In the genomic region with DNA sequence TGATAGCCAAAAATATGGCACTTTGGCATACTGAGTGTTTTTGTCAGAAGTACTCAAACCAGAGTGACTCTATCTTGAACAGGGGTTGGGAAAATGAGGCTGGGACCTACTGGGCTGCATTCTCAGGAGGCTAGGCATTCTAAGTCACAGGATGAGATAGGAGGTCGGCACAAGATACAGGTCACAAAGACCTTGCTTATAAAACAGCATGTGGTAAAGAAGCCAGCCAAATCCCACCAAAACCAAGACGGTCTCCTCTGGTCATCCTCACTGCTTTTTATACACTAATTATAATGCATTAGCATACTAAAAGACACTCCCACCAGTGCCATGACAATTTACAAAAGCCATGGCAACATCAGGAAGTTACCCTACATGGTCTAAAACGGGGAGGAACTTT, we compare ENCODE assay signal across 22 cellular contexts.
"Had no signal": no experiment of that assay in that cellular context is flagged by ENCODE, and none has a peak within 500 bp of the region (broad histone marks: within the 10 kb centered on the region; RNA-seq: fewer than 3 reads in every experiment).

No MANE protein-coding gene starts in this region.

- H3K4me3 ChIP-seq: adrenal gland, PC-9 had no signal

- H3K36me3 ChIP-seq: adrenal gland had no signal

- DNase-seq: activated CD4-positive, alpha-beta T cell treated with anti-CD3 and anti-CD28 coated beads for 48 hours; activated CD4-positive, alpha-beta T cell treated with anti-CD3 and anti-CD28 coated beads, Interleukin-2, amount 50 U/mL, for 4 hours; activated CD4-positive, CD25-positive, alpha-beta regulatory T cell treated with anti-CD3 and anti-CD28 coated beads, Interleukin-2, amount 50 U/mL, for 72 hours; activated CD8-positive, alpha-beta memory T cell treated with anti-CD3 and anti-CD28 coated beads, Interleukin-2, amount 50 U/mL, for 48 hours; activated CD8-positive, alpha-beta T cell treated with anti-CD3 and anti-CD28 coated beads, Interleukin-2, amount 10 ng/mL, durations not matched to agents 7 days and 5 days; activated naive CD4-positive, alpha-beta T cell treated with anti-CD3 and anti-CD28 coated beads, Interleukin-2, amount 50 U/mL, for 16 hours; activated naive CD8-positive, alpha-beta T cell treated with anti-CD3 and anti-CD28 coated beads, Interleukin-2, amount 10 ng/mL, durations not matched to agents 7 days and 5 days; activated T-cell treated with anti-CD3 and anti-CD28 coated beads, Interleukin-2, amount 50 U/mL, for 1 hour; adrenal gland; aorta; central memory CD4-positive, alpha-beta T cell; Karpas-422; MM.1S; NCI-H1105 treated with DMSO at 0.1 percent for 48 hours; NCI-H1436 treated with DMSO at 0.1 percent for 48 hours; NCI-H187; NCI-H2081; NCI-H510A treated with DMSO at 0.1 percent for 48 hours; PC-9; SK-N-SH; T-helper 1 cell had no signal

- H3K4me2 ChIP-seq: PC-9, SK-N-SH had no signal

- H3K9me3 Mint-ChIP-seq: activated naive CD8-positive, alpha-beta T cell treated with anti-CD3 and anti-CD28 coated beads, Interleukin-2, amount 10 ng/mL, durations not matched to agents 7 days and 5 days had no signal

- H3K27ac ChIP-seq: adrenal gland, PC-9 had no signal

- H3K4me1 Mint-ChIP-seq: activated naive CD8-positive, alpha-beta T cell treated with anti-CD3 and anti-CD28 coated beads, Interleukin-2, amount 10 ng/mL, durations not matched to agents 7 days and 5 days had no signal

- FAIRE-seq: bronchial epithelial cell had no signal

- H3K9me3 ChIP-seq: adrenal gland, SK-N-SH had no signal

- H2AFZ ChIP-seq: PC-9 had no signal

- H3K4me1 ChIP-seq: adrenal gland had no signal

- H3K27me3 ChIP-seq: adrenal gland had no signal

- H3K27me3 Mint-ChIP-seq: activated naive CD8-positive, alpha-beta T cell treated with anti-CD3 and anti-CD28 coated beads, Interleukin-2, amount 10 ng/mL, durations not matched to agents 7 days and 5 days had no signal

- H3K27ac Mint-ChIP-seq: activated CD8-positive, alpha-beta T cell treated with anti-CD3 and anti-CD28 coated beads, Interleukin-2, amount 10 ng/mL, durations not matched to agents 7 days and 5 days; activated naive CD8-positive, alpha-beta T cell treated with anti-CD3 and anti-CD28 coated beads, Interleukin-2, amount 10 ng/mL, durations not matched to agents 7 days and 5 days had no signal

- H3K4me3 Mint-ChIP-seq: activated CD8-positive, alpha-beta T cell treated with anti-CD3 and anti-CD28 coated beads, Interleukin-2, amount 10 ng/mL, durations not matched to agents 7 days and 5 days; activated naive CD8-positive, alpha-beta T cell treated with anti-CD3 and anti-CD28 coated beads, Interleukin-2, amount 10 ng/mL, durations not matched to agents 7 days and 5 days had no signal

- ATAC-seq: activated CD8-positive, alpha-beta T cell treated with anti-CD3 and anti-CD28 coated beads, Interleukin-2, amount 10 ng/mL, durations not matched to agents 7 days and 5 days had no signal

- H3K36me3 Mint-ChIP-seq: activated naive CD8-positive, alpha-beta T cell treated with anti-CD3 and anti-CD28 coated beads, Interleukin-2, amount 10 ng/mL, durations not matched to agents 7 days and 5 days had no signal

- H3K9ac ChIP-seq: SK-N-SH had no signal
